8 cellular contexts compared by ENCODE assay signal in the genomic region with DNA sequence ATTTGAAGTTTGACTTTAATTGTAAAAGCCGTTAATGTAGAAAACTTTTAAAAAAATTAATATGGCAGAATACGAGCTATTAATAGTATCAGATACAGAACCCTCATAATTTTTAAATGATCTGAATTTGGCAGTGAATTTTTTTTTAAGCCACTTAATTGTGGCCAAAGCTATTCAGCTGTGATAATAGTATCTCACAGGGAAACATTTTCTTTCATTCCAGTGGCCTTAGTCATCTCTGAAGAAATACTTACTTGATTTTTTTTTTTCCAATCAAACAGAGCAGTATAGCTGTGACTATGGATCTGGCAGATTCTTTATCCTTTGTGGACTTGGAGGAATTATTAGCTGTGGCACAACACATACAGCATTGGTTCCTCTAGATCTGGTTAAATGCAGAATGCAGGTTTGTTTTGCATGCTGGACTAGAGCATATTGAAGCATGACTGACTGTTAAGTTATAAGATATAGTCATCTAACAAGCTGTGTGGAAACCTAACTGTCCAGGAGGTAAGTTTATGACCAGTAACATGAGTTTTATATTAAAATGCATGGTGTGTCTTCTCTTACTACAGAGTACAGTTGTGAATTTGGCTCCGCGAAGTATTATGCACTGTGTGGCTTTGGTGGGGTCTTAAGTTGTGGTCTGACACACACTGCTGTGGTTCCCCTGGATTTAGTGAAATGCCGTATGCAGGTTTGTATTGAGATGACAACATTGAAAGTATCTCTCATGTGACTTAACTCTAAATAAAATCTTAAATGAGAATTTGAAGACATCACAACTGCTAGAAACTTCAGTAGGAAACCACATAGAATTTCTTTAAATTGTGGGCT. TPM values are rescaled to one million over a fixed set of nuclear protein-coding genes. Genes with fewer than 3 reads are reported as not detected.
DNase-seq lines count a peak whose midpoint lies in the region; ATAC-seq and TF ChIP-seq lines count a peak whose summit lies in the region.

No MANE protein-coding gene starts in this region.

- peaks cover 18% of the 10 kb centered on the region for H3K4me1 Mint-ChIP-seq in Calu3 (ENCODE audit: low read depth, unreplicated experiment)
- peaks cover 20 to 49% (median 36%) of the 10 kb centered on the region in 7 donors for H3K4me1 Mint-ChIP-seq in naive thymus-derived CD4-positive, alpha-beta T cell

- H3K4me3 ChIP-seq in naive thymus-derived CD4-positive, alpha-beta T cell (ENCODE audit: low read length) = peak overlapping the region; percentile 80

- peak overlapping the region; percentile 99 for H3K27ac Mint-ChIP-seq in Calu3 (ENCODE audit: unreplicated experiment)
- peak overlapping the region; percentile 6 to 100 (median 99) for H3K27ac Mint-ChIP-seq in naive thymus-derived CD4-positive, alpha-beta T cell

- H3K9me3 ChIP-seq in naive thymus-derived CD4-positive, alpha-beta T cell (ENCODE audit: control insufficient read depth in 2 of 3, low read length in 3 of 3) = no peaks in the 10 kb centered on the region

- CTCF ChIA-PET in Calu3 (lab: Charles Lee) = interaction anchor here (1.8 to 3.8 kb wide), 2 partner anchors 29 to 177 kb away, joined by 6 to 35 read pairs; no protein-coding TSS in a partner anchor
- CTCF ChIA-PET in naive thymus-derived CD4-positive, alpha-beta T cell (lab: Charles Lee) = interaction anchor here (0.7 to 3.0 kb wide), 6 partner anchors 22 to 171 kb away, joined by 3 to 12 read pairs (median 6); no protein-coding TSS in a partner anchor

- H3K4me3 Mint-ChIP-seq in Calu3 (ENCODE audit: low read depth, unreplicated experiment) = peak overlapping the region; percentile 92
- peak overlapping the region; percentile 88 to 99 (median 96) for H3K4me3 Mint-ChIP-seq in naive thymus-derived CD4-positive, alpha-beta T cell

- H3K36me3 Mint-ChIP-seq in Calu3 (ENCODE audit: insufficient read depth, unreplicated experiment) = peaks cover 78% of the 10 kb centered on the region
- H3K36me3 Mint-ChIP-seq in naive thymus-derived CD4-positive, alpha-beta T cell = peaks cover 0 to 27% (median 10%) of the 10 kb centered on the region in 5 donors

- DNase-seq in Calu3 (no peak), NCI-H226 (peak; percentile 43), dedifferentiated amniotic fluid mesenchymal stem cell (ENCODE audit: extremely low spot score) (peak; percentile 47), DMS79 (lab: John Stamatoyannopoulos, UW) (no peak), ecto neural progenitor cell (ENCODE audit: low spot score) (no peak)
- DNase-seq in naive thymus-derived CD4-positive, alpha-beta T cell = peak in 4 of 9 donors; percentile 9 to 28 (median 19)
- no peak for DNase-seq in stimulated activated CD4-positive, alpha-beta T cell treated with anti-CD3 and anti-CD28 coated beads, Interleukin-2, amount 100 ng/mL, for 48 hours

- POLR2A ChIA-PET in naive thymus-derived CD4-positive, alpha-beta T cell (lab: Charles Lee) = interaction anchor here (1.2 to 4.5 kb wide), 5 partner anchors 11 to 109 kb away, joined by 3 to 55 read pairs (median 24); a partner anchor contains a TSS

- ATAC-seq in naive thymus-derived CD4-positive, alpha-beta T cell = no peak
- ATAC-seq in HG03196 (IDR thresholded peaks at IDR 0.05; ENCODE audit: unreplicated experiment) = no peak

- TF ChIP-seq CTCF in Calu3 (IDR thresholded peaks at IDR 0.05; ENCODE audit: unreplicated experiment) = no peak

- peak overlapping the region; percentile 95 for H3K27ac ChIP-seq in naive thymus-derived CD4-positive, alpha-beta T cell (ENCODE audit: low read depth, low read length)

- peaks cover 7 to 47% (median 22%) of the 10 kb centered on the region in 3 experiments for H3K36me3 ChIP-seq in naive thymus-derived CD4-positive, alpha-beta T cell (ENCODE audit: control insufficient read depth in 2 of 3, insufficient read depth in 3 of 3, low read length in 3 of 3)

- BruUV-seq in Calu3 (replicated peaks; lab: Mats Ljungman, UMichigan) = TSS peak; percentile 52

- no peaks in the 10 kb centered on the region for H3K27me3 Mint-ChIP-seq in Calu3 (ENCODE audit: unreplicated experiment)
- peaks cover 0 to 2% (median 0%) of the 10 kb centered on the region in 5 donors for H3K27me3 Mint-ChIP-seq in naive thymus-derived CD4-positive, alpha-beta T cell

- intact Hi-C loops in Calu3 (cut with micrococcal nuclease; ENCODE audit: unreplicated experiment) = loop anchor here (2.0 kb wide), 1 partner anchor 29 kb away; no protein-coding TSS in a partner anchor
- intact Hi-C loops in naive thymus-derived CD4-positive, alpha-beta T cell (cut with micrococcal nuclease) = loop anchor here in 1 of 2 donors (1.0 to 10.0 kb wide), 2 partner anchors 8 to 1609 kb away; a partner anchor contains a TSS

- no peaks in the 10 kb centered on the region for H3K9me3 Mint-ChIP-seq in Calu3 (ENCODE audit: low read depth, unreplicated experiment)
- H3K9me3 Mint-ChIP-seq in naive thymus-derived CD4-positive, alpha-beta T cell = no peaks in the 10 kb centered on the region

- H3K27me3 ChIP-seq in naive thymus-derived CD4-positive, alpha-beta T cell (ENCODE audit: control insufficient read depth in 2 of 2, insufficient read depth in 2 of 2, low read length in 2 of 2) = no peaks in the 10 kb centered on the region

- peaks cover 17 to 22% of the 10 kb centered on the region in 2 donors for H3K4me1 ChIP-seq in naive thymus-derived CD4-positive, alpha-beta T cell (ENCODE audit: control insufficient read depth in 2 of 2, insufficient read depth in 2 of 2, low read length in 2 of 2)

RNA-seq across cellular contexts. Expression of a gene that starts 1.9 kb away (rescaled TPM):
- total RNA-seq in Calu3 (2022) = 486 and 520 TPM in 2 replicates
- 100 to 1,000 TPM; 234 to 448 (median 353) TPM for total RNA-seq in naive thymus-derived CD4-positive, alpha-beta T cell
- polyA plus RNA-seq in naive thymus-derived CD4-positive, alpha-beta T cell = 100 to 1,000 TPM; 267 to 314 TPM

RNA-seq across cellular contexts. Expression of a gene that starts 49.2 kb away (rescaled TPM):
- 21.7 and 24.7 TPM in 2 replicates for total RNA-seq in Calu3 (2022)
- 10 to 100 TPM in 1 of 5 experiments, 1 to 10 TPM in 4; 2.3 to 24.6 (median 6.1) TPM for total RNA-seq in naive thymus-derived CD4-positive, alpha-beta T cell
- 1 to 10 TPM; 4.6 to 5.3 TPM for polyA plus RNA-seq in naive thymus-derived CD4-positive, alpha-beta T cell

RNA-seq across cellular contexts. Expression of a gene that starts 49.7 kb away (rescaled TPM):
- total RNA-seq in Calu3 (2022) = 24.7 and 28.5 TPM in 2 replicates
- 10 to 100 TPM; 22.8 to 36.4 (median 28.6) TPM for total RNA-seq in naive thymus-derived CD4-positive, alpha-beta T cell
- polyA plus RNA-seq in naive thymus-derived CD4-positive, alpha-beta T cell = 1 to 10 TPM; 3.4 to 7.4 TPM

Comparison
In these comparisons a context has a peak if more than half of its experiments do, and no peak if none do; other contexts are left out.
1. DNase-seq: peak in NCI-H226 (single experiment) and dedifferentiated amniotic fluid mesenchymal stem cell (single experiment); none in Calu3 (single experiment), DMS79 (single experiment), ecto neural progenitor cell (single experiment) and stimulated activated CD4-positive, alpha-beta T cell treated with anti-CD3 and anti-CD28 coated beads, Interleukin-2, amount 100 ng/mL, for 48 hours (0 of 2).